Comparison of ENCODE assay signal across 19 cellular contexts in genomic region chr11:96204366-96204659, GRCh38.
A peak's percentile ranks its signal among the peaks of the same experiment; 100 is the strongest.
DNase-seq lines count a peak whose midpoint lies in the region; ATAC-seq, FAIRE-seq and TF ChIP-seq lines count a peak whose summit lies in the region.
"Had no signal": no experiment of that assay in that cellular context is flagged by ENCODE, and none has a peak within 500 bp of the region (broad histone marks: within the 10 kb centered on the region; RNA-seq: fewer than 3 reads in every experiment).

No MANE protein-coding gene starts in this region.

- no peaks in the 10 kb centered on the region for H3F3A ChIP-seq in neural progenitor cell (ENCODE audit: low read depth)

- peak; percentile 39 for DNase-seq in AG10803 (ENCODE audit: low read depth)
- no peak for DNase-seq in CD8-positive, alpha-beta memory T cell
- DNase-seq in activated naive CD8-positive, alpha-beta T cell treated with anti-CD3 and anti-CD28 coated beads, Interleukin-2, amount 10 ng/mL, durations not matched to agents 7 days and 5 days: no peak
- no peak for DNase-seq in mesothelial cell of epicardium (ENCODE audit: low spot score in 2 of 2, unreplicated experiment in 2 of 2)
- no peak for DNase-seq in anterior cingulate cortex (lab: John Stamatoyannopoulos, UW)
- DNase-seq in neural progenitor cell (ENCODE audit: low spot score): no peak
- DNase-seq in superior temporal gyrus (ENCODE audit: extremely low spot score): no peak
- DNase-seq in RCC 7860 (ENCODE audit: low spot score): no peak
- DNase-seq: kidney; NCI-H2081; NCI-H524 treated with DMSO at 0.1 percent for 48 hours; SK-N-SH; stimulated activated CD4-positive, alpha-beta T cell treated with anti-CD3 and anti-CD28 coated beads, Interleukin-15, amount 100 ng/mL, for 24 hours had no signal

- H4K20me1 ChIP-seq in neural progenitor cell (ENCODE audit: low read depth): no peaks in the 10 kb centered on the region

- H3K79me2 ChIP-seq in neural progenitor cell (ENCODE audit: low read depth): no peaks in the 10 kb centered on the region

- no peaks in the 10 kb centered on the region for H3K9me3 ChIP-seq in CD8-positive, alpha-beta memory T cell (ENCODE audit: low read length)
- H3K9me3 ChIP-seq in neural progenitor cell (ENCODE audit: low read depth): no peaks in the 10 kb centered on the region
- H3K9me3 ChIP-seq: SK-N-SH had no signal

- no peaks in the 10 kb centered on the region for H3K27me3 ChIP-seq in CD8-positive, alpha-beta memory T cell (ENCODE audit: insufficient read depth, low read length, poor library complexity, severe bottlenecking)
- H3K27me3 ChIP-seq in neural progenitor cell: no peaks in the 10 kb centered on the region

- H3K4me3 ChIP-seq in AG10803 (ENCODE audit: low read length): no peak overlapping the region
- no peak overlapping the region for H3K4me3 ChIP-seq in CD8-positive, alpha-beta memory T cell (ENCODE audit: low read length)
- H3K4me3 ChIP-seq in neural progenitor cell: no peak overlapping the region

- H3K4me3 Mint-ChIP-seq in CD8-positive, alpha-beta memory T cell: peak overlapping the region in 6 of 7 donors; percentile 24 to 70 (median 64)
- peak overlapping the region; percentile 71 for H3K4me3 Mint-ChIP-seq in activated naive CD8-positive, alpha-beta T cell treated with anti-CD3 and anti-CD28 coated beads, Interleukin-2, amount 10 ng/mL, durations not matched to agents 7 days and 5 days
- H3K4me3 Mint-ChIP-seq in mesothelial cell of epicardium (no peak overlapping the region), neural progenitor cell (no peak overlapping the region)
- H3K4me3 Mint-ChIP-seq: dendritic cell treated with granulocyte-macrophage colony-stimulating factor and Interleukin-4, amounts not matched to agents 40 ng/mL and 50 ng/mL, for 4 days; IgD-negative memory B cell had no signal

- H3K4me2 ChIP-seq in neural progenitor cell: no peak overlapping the region
- H3K4me2 ChIP-seq: SK-N-SH had no signal

- CTCF ChIA-PET in CD8-positive, alpha-beta memory T cell (lab: Charles Lee): interaction anchor here (4.5 kb wide), 1 partner anchor 139 kb away, joined by 21 read pairs; the partner anchor contains the start of gene MAML2

- H3K36me3 Mint-ChIP-seq in CD8-positive, alpha-beta memory T cell: peaks cover 9 to 16% (median 14%) of the 10 kb centered on the region in 3 donors
- H3K36me3 Mint-ChIP-seq in activated naive CD8-positive, alpha-beta T cell treated with anti-CD3 and anti-CD28 coated beads, Interleukin-2, amount 10 ng/mL, durations not matched to agents 7 days and 5 days: peaks cover 29% of the 10 kb centered on the region
- H3K36me3 Mint-ChIP-seq in mesothelial cell of epicardium (no peaks in the 10 kb centered on the region), neural progenitor cell (peaks cover 12% of the 10 kb centered on the region)

- no peak for ATAC-seq in activated naive CD8-positive, alpha-beta T cell treated with anti-CD3 and anti-CD28 coated beads, Interleukin-2, amount 10 ng/mL, durations not matched to agents 7 days and 5 days (ENCODE audit: low read depth)
- ATAC-seq: esophagus mucosa, Panc1 had no signal

- no peak overlapping the region for H3K9ac ChIP-seq in neural progenitor cell
- H3K9ac ChIP-seq: SK-N-SH had no signal

- peak overlapping the region; percentile 85 to 94 (median 90) for H3K27ac Mint-ChIP-seq in CD8-positive, alpha-beta memory T cell
- H3K27ac Mint-ChIP-seq in activated naive CD8-positive, alpha-beta T cell treated with anti-CD3 and anti-CD28 coated beads, Interleukin-2, amount 10 ng/mL, durations not matched to agents 7 days and 5 days: peak overlapping the region; percentile 91
- peak overlapping the region; percentile 88 for H3K27ac Mint-ChIP-seq in mesothelial cell of epicardium
- no peak overlapping the region for H3K27ac Mint-ChIP-seq in neural progenitor cell
- H3K27ac Mint-ChIP-seq: dendritic cell treated with granulocyte-macrophage colony-stimulating factor and Interleukin-4, amounts not matched to agents 40 ng/mL and 50 ng/mL, for 4 days had no signal

- no peaks in the 10 kb centered on the region for H3K27me3 Mint-ChIP-seq in CD8-positive, alpha-beta memory T cell
- no peaks in the 10 kb centered on the region for H3K27me3 Mint-ChIP-seq in activated naive CD8-positive, alpha-beta T cell treated with anti-CD3 and anti-CD28 coated beads, Interleukin-2, amount 10 ng/mL, durations not matched to agents 7 days and 5 days
- H3K27me3 Mint-ChIP-seq in mesothelial cell of epicardium (ENCODE audit: low read depth) (no peaks in the 10 kb centered on the region), neural progenitor cell (ENCODE audit: insufficient read depth, low read depth) (no peaks in the 10 kb centered on the region)
- H3K27me3 Mint-ChIP-seq: IgD-negative memory B cell, progenitor cell of endocrine pancreas had no signal

- H3K36me3 ChIP-seq in CD8-positive, alpha-beta memory T cell (ENCODE audit: insufficient read depth, low read length): no peaks in the 10 kb centered on the region
- no peaks in the 10 kb centered on the region for H3K36me3 ChIP-seq in neural progenitor cell

- H3K27ac ChIP-seq in CD8-positive, alpha-beta memory T cell (ENCODE audit: low read depth, low read length): peak overlapping the region; percentile 66
- no peak overlapping the region for H3K27ac ChIP-seq in neural progenitor cell

- no peaks in the 10 kb centered on the region for H3K9me3 Mint-ChIP-seq in CD8-positive, alpha-beta memory T cell
- H3K9me3 Mint-ChIP-seq in activated naive CD8-positive, alpha-beta T cell treated with anti-CD3 and anti-CD28 coated beads, Interleukin-2, amount 10 ng/mL, durations not matched to agents 7 days and 5 days: peaks cover 2% of the 10 kb centered on the region
- H3K9me3 Mint-ChIP-seq in mesothelial cell of epicardium (no peaks in the 10 kb centered on the region), neural progenitor cell (peaks cover 6% of the 10 kb centered on the region)
- H3K9me3 Mint-ChIP-seq: dendritic cell treated with granulocyte-macrophage colony-stimulating factor and Interleukin-4, amounts not matched to agents 40 ng/mL and 50 ng/mL, for 4 days; IgD-negative memory B cell had no signal

- H2AFZ ChIP-seq in neural progenitor cell (replicated peaks): no peak overlapping the region

- H3K4me1 Mint-ChIP-seq in CD8-positive, alpha-beta memory T cell: peaks cover 76 to 92% (median 82%) of the 10 kb centered on the region in 3 donors
- peaks cover 61% of the 10 kb centered on the region for H3K4me1 Mint-ChIP-seq in activated naive CD8-positive, alpha-beta T cell treated with anti-CD3 and anti-CD28 coated beads, Interleukin-2, amount 10 ng/mL, durations not matched to agents 7 days and 5 days
- peaks cover 71% of the 10 kb centered on the region for H3K4me1 Mint-ChIP-seq in mesothelial cell of epicardium
- peaks cover 44% of the 10 kb centered on the region for H3K4me1 Mint-ChIP-seq in neural progenitor cell

- TF ChIP-seq CTCF in AG10803 (conservative IDR thresholded peaks at IDR 0.05; ENCODE audit: low read length): no peak
- TF ChIP-seq CTCF in mesothelial cell of epicardium (IDR thresholded peaks at IDR 0.05; ENCODE audit: unreplicated experiment): no peak
- TF ChIP-seq CTCF in neural progenitor cell (IDR thresholded peaks at IDR 0.05): no peak

- H3K4me1 ChIP-seq in CD8-positive, alpha-beta memory T cell (ENCODE audit: insufficient read depth, low read length): peaks cover 71% of the 10 kb centered on the region
- peaks cover 30% of the 10 kb centered on the region for H3K4me1 ChIP-seq in neural progenitor cell

- POLR2A ChIA-PET in CD8-positive, alpha-beta memory T cell (lab: Charles Lee): interaction anchor here (1.4 kb wide), 1 partner anchor 39 kb away, joined by 4 read pairs; no protein-coding TSS in a partner anchor
- POLR2A ChIA-PET in activated naive CD8-positive, alpha-beta T cell treated with anti-CD3 and anti-CD28 coated beads, Interleukin-2, amount 10 ng/mL, durations not matched to agents 7 days and 5 days (lab: Charles Lee): interaction anchor here (1.0 to 1.2 kb wide), 2 partner anchors 11 to 136 kb away, joined by 3 to 4 read pairs; no protein-coding TSS in a partner anchor

- no peak for FAIRE-seq in RCC 7860 (lab: Jason Lieb, UNC)
- FAIRE-seq: astrocyte, kidney had no signal

Comparison
In these comparisons a context has a peak if more than half of its experiments do, and no peak if none do; other contexts are left out.
1. H3K4me3 Mint-ChIP-seq: peak in CD8-positive, alpha-beta memory T cell (6 of 7) and activated naive CD8-positive, alpha-beta T cell treated with anti-CD3 and anti-CD28 coated beads, Interleukin-2, amount 10 ng/mL, durations not matched to agents 7 days and 5 days (single experiment); none in mesothelial cell of epicardium (single experiment) and neural progenitor cell (single experiment).